1 cellular context compared by ENCODE assay signal in the genomic region with DNA sequence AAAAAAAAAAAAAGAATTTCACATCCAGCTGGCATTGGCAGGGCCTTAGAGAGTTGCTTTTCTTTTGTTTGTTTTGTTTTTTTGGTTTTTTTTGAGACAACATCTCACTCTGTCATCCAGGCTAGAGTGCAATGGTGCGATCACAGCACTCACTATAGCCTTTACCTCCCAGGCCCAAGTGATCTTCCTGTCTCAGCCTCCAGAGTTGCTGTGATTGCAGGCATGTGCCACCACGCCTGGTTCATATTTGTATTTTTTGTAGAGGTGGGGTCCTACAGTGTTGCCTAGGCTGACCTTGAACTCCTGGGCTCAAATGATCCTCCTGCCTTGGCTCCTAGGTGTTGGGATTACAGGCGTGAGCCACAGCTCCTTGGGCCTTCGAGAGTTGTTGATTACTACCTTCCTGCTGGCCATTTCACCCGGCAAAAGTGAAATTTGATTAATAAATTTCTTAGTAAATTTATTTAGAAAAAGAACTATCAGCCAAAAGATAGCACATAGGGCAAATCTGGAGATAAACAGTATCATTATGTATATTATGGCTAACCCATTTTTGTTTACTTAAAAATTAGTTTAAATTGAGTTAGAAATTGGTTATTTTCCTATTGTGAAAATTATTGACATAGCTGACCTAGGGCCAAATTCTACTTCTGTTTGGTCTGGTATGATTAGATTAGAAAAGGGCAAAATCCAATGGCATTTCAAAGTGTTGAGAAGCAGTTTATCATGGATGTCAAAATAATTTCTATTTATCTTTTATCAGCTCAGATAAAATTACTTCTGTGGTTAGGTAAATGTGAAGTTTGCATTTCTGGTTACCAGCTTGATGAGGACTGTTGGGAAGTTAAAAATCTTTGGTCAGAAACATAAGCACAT.
TF ChIP-seq lines count a peak whose summit lies in the region.

No MANE protein-coding gene starts in this region.

TF ChIP-seq in HepG2, 621 proteins besides CTCF, POLR2A, EP300 and RAD21 (continued from another document and continues in another):
- TF ChIP-seq ZNF616 (CRISPR knock-in tag; IDR thresholded peaks at IDR 0.05; ENCODE audit: low read depth) = no peak
- TF ChIP-seq ZMAT3 (CRISPR knock-in tag; conservative IDR thresholded peaks at IDR 0.05) = no peak
- no peak for TF ChIP-seq RORA (CRISPR knock-in tag; IDR thresholded peaks at IDR 0.05)
- peak; percentile 76; the same call in 1 of the 2 replicates for TF ChIP-seq GFI1 (CRISPR knock-in tag; IDR thresholded peaks at IDR 0.05; ENCODE audit: borderline replicate concordance)
- TF ChIP-seq, protein P1, sequence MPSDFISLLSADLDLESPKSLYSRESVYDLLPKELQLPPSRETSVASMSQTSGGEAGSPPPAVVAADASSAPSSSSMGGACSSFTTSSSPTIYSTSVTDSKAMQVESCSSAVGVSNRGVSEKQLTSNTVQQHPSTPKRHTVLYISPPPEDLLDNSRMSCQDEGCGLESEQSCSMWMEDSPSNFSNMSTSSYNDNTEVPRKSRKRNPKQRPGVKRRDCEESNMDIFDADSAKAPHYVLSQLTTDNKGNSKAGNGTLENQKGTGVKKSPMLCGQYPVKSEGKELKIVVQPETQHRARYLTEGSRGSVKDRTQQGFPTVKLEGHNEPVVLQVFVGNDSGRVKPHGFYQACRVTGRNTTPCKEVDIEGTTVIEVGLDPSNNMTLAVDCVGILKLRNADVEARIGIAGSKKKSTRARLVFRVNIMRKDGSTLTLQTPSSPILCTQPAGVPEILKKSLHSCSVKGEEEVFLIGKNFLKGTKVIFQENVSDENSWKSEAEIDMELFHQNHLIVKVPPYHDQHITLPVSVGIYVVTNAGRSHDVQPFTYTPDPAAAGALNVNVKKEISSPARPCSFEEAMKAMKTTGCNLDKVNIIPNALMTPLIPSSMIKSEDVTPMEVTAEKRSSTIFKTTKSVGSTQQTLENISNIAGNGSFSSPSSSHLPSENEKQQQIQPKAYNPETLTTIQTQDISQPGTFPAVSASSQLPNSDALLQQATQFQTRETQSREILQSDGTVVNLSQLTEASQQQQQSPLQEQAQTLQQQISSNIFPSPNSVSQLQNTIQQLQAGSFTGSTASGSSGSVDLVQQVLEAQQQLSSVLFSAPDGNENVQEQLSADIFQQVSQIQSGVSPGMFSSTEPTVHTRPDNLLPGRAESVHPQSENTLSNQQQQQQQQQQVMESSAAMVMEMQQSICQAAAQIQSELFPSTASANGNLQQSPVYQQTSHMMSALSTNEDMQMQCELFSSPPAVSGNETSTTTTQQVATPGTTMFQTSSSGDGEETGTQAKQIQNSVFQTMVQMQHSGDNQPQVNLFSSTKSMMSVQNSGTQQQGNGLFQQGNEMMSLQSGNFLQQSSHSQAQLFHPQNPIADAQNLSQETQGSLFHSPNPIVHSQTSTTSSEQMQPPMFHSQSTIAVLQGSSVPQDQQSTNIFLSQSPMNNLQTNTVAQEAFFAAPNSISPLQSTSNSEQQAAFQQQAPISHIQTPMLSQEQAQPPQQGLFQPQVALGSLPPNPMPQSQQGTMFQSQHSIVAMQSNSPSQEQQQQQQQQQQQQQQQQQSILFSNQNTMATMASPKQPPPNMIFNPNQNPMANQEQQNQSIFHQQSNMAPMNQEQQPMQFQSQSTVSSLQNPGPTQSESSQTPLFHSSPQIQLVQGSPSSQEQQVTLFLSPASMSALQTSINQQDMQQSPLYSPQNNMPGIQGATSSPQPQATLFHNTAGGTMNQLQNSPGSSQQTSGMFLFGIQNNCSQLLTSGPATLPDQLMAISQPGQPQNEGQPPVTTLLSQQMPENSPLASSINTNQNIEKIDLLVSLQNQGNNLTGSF (CRISPR knock-in tag; IDR thresholded peaks at IDR 0.05) = no peak
- peak; percentile 59; the same call in 1 of the 2 replicates for TF ChIP-seq GATA4 (IDR thresholded peaks at IDR 0.05; ENCODE audit: borderline replicate concordance, low read depth)
- no peak for TF ChIP-seq ZNF773 (CRISPR knock-in tag; IDR thresholded peaks at IDR 0.05; ENCODE audit: borderline replicate concordance)
- TF ChIP-seq ZNF564 (CRISPR knock-in tag; IDR thresholded peaks at IDR 0.05) = no peak
- 0 out of 2 replicates have a peak, but pooled peaks have one; percentile 22 for TF ChIP-seq ZMYM2 (CRISPR knock-in tag; IDR thresholded peaks at IDR 0.05)
- TF ChIP-seq ISL2 (CRISPR knock-in tag; IDR thresholded peaks at IDR 0.05) = peak; percentile 16; the same call in 1 of the 2 replicates
- no peak for TF ChIP-seq RFXAP (CRISPR knock-in tag; IDR thresholded peaks at IDR 0.05; ENCODE audit: borderline replicate concordance)
- TF ChIP-seq PITX1 (CRISPR knock-in tag; IDR thresholded peaks at IDR 0.05) = peak; percentile 63; the same call in 1 of the 2 replicates
- no peak for TF ChIP-seq ZNF124 (CRISPR knock-in tag; IDR thresholded peaks at IDR 0.05)
- TF ChIP-seq, protein P2, sequence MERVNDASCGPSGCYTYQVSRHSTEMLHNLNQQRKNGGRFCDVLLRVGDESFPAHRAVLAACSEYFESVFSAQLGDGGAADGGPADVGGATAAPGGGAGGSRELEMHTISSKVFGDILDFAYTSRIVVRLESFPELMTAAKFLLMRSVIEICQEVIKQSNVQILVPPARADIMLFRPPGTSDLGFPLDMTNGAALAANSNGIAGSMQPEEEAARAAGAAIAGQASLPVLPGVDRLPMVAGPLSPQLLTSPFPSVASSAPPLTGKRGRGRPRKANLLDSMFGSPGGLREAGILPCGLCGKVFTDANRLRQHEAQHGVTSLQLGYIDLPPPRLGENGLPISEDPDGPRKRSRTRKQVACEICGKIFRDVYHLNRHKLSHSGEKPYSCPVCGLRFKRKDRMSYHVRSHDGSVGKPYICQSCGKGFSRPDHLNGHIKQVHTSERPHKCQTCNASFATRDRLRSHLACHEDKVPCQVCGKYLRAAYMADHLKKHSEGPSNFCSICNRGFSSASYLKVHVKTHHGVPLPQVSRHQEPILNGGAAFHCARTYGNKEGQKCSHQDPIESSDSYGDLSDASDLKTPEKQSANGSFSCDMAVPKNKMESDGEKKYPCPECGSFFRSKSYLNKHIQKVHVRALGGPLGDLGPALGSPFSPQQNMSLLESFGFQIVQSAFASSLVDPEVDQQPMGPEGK (CRISPR knock-in tag; IDR thresholded peaks at IDR 0.05) = no peak
- TF ChIP-seq ZNF468 (CRISPR knock-in tag; IDR thresholded peaks at IDR 0.05) = no peak
- TF ChIP-seq ZNF460 (CRISPR knock-in tag; IDR thresholded peaks at IDR 0.05; ENCODE audit: borderline replicate concordance) = peak; percentile 64
- TF ChIP-seq ZNF274 (CRISPR knock-in tag; IDR thresholded peaks at IDR 0.05) = no peak
- TF ChIP-seq PAWR (CRISPR knock-in tag; IDR thresholded peaks at IDR 0.05; ENCODE audit: borderline replicate concordance) = no peak
- TF ChIP-seq ZNF567 (CRISPR knock-in tag; IDR thresholded peaks at IDR 0.05; ENCODE audit: borderline replicate concordance) = no peak
- no peak for TF ChIP-seq ZNF672 (CRISPR knock-in tag; IDR thresholded peaks at IDR 0.05)
- peak; percentile 61; the same call in 1 of the 2 replicates for TF ChIP-seq NFIC (IDR thresholded peaks at IDR 0.05; ENCODE audit: low read length)
- TF ChIP-seq ZNF598 (CRISPR knock-in tag; IDR thresholded peaks at IDR 0.05; ENCODE audit: borderline replicate concordance) = no peak
- TF ChIP-seq HOXA7 (CRISPR knock-in tag; IDR thresholded peaks at IDR 0.05) = no peak
- no peak for TF ChIP-seq SP140L (CRISPR knock-in tag; IDR thresholded peaks at IDR 0.05; ENCODE audit: borderline replicate concordance)
- TF ChIP-seq, protein P3, sequence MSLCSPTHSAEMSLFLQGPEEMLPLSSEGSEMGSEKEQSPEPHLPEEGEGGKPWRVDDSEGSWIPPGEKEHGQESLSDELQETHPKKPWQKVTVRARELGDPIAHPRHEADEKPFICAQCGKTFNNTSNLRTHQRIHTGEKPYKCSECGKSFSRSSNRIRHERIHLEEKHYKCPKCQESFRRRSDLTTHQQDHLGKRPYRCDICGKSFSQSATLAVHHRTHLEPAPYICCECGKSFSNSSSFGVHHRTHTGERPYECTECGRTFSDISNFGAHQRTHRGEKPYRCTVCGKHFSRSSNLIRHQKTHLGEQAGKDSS (CRISPR knock-in tag; IDR thresholded peaks at IDR 0.05; ENCODE audit: borderline replicate concordance, low read depth) = no peak
- no peak for TF ChIP-seq CBX2 (IDR thresholded peaks at IDR 0.05; ENCODE audit: low read depth, low read length)
- no peak for TF ChIP-seq CBX2 (CRISPR knock-in tag; IDR thresholded peaks at IDR 0.05; ENCODE audit: low read depth)
- TF ChIP-seq SOX5 (CRISPR knock-in tag; IDR thresholded peaks at IDR 0.05; ENCODE audit: borderline replicate concordance) = no peak
- no peak for TF ChIP-seq ZNF556 (CRISPR knock-in tag; IDR thresholded peaks at IDR 0.05; ENCODE audit: borderline replicate concordance)
- no peak for TF ChIP-seq NR1H2 (CRISPR knock-in tag; IDR thresholded peaks at IDR 0.05; ENCODE audit: borderline replicate concordance, low read depth)
- TF ChIP-seq ZNF768 (CRISPR knock-in tag; IDR thresholded peaks at IDR 0.05) = no peak
- TF ChIP-seq HDAC2 (CRISPR knock-in tag; IDR thresholded peaks at IDR 0.05) = no peak; the same call in 1 of the 2 replicates
- TF ChIP-seq, protein P4, sequence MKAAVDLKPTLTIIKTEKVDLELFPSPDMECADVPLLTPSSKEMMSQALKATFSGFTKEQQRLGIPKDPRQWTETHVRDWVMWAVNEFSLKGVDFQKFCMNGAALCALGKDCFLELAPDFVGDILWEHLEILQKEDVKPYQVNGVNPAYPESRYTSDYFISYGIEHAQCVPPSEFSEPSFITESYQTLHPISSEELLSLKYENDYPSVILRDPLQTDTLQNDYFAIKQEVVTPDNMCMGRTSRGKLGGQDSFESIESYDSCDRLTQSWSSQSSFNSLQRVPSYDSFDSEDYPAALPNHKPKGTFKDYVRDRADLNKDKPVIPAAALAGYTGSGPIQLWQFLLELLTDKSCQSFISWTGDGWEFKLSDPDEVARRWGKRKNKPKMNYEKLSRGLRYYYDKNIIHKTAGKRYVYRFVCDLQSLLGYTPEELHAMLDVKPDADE (CRISPR knock-in tag; IDR thresholded peaks at IDR 0.05) = no peak
- TF ChIP-seq, protein P5, sequence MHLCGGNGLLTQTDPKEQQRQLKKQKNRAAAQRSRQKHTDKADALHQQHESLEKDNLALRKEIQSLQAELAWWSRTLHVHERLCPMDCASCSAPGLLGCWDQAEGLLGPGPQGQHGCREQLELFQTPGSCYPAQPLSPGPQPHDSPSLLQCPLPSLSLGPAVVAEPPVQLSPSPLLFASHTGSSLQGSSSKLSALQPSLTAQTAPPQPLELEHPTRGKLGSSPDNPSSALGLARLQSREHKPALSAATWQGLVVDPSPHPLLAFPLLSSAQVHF (CRISPR knock-in tag; IDR thresholded peaks at IDR 0.05) = no peak
- no peak for TF ChIP-seq ZZZ3 (CRISPR knock-in tag; IDR thresholded peaks at IDR 0.05; ENCODE audit: borderline replicate concordance)
- no peak for TF ChIP-seq ZFAT (CRISPR knock-in tag; conservative IDR thresholded peaks at IDR 0.05)
- TF ChIP-seq, protein P6, sequence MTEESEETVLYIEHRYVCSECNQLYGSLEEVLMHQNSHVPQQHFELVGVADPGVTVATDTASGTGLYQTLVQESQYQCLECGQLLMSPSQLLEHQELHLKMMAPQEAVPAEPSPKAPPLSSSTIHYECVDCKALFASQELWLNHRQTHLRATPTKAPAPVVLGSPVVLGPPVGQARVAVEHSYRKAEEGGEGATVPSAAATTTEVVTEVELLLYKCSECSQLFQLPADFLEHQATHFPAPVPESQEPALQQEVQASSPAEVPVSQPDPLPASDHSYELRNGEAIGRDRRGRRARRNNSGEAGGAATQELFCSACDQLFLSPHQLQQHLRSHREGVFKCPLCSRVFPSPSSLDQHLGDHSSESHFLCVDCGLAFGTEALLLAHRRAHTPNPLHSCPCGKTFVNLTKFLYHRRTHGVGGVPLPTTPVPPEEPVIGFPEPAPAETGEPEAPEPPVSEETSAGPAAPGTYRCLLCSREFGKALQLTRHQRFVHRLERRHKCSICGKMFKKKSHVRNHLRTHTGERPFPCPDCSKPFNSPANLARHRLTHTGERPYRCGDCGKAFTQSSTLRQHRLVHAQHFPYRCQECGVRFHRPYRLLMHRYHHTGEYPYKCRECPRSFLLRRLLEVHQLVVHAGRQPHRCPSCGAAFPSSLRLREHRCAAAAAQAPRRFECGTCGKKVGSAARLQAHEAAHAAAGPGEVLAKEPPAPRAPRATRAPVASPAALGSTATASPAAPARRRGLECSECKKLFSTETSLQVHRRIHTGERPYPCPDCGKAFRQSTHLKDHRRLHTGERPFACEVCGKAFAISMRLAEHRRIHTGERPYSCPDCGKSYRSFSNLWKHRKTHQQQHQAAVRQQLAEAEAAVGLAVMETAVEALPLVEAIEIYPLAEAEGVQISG (CRISPR knock-in tag; IDR thresholded peaks at IDR 0.05) = no peak
- TF ChIP-seq ZNF260 (CRISPR knock-in tag; IDR thresholded peaks at IDR 0.05; ENCODE audit: borderline replicate concordance, low read depth) = no peak
- TF ChIP-seq IKZF4 (CRISPR knock-in tag; IDR thresholded peaks at IDR 0.05; ENCODE audit: borderline replicate concordance, low read depth, not compliant biosample characterization) = no peak
- TF ChIP-seq KDM3A (CRISPR knock-in tag; IDR thresholded peaks at IDR 0.05; ENCODE audit: low read depth) = no peak
- no peak for TF ChIP-seq ZNF326 (CRISPR knock-in tag; IDR thresholded peaks at IDR 0.05; ENCODE audit: borderline replicate concordance)
- TF ChIP-seq SALL1 (CRISPR knock-in tag; IDR thresholded peaks at IDR 0.05) = peak; percentile 90
- TF ChIP-seq, protein P7, sequence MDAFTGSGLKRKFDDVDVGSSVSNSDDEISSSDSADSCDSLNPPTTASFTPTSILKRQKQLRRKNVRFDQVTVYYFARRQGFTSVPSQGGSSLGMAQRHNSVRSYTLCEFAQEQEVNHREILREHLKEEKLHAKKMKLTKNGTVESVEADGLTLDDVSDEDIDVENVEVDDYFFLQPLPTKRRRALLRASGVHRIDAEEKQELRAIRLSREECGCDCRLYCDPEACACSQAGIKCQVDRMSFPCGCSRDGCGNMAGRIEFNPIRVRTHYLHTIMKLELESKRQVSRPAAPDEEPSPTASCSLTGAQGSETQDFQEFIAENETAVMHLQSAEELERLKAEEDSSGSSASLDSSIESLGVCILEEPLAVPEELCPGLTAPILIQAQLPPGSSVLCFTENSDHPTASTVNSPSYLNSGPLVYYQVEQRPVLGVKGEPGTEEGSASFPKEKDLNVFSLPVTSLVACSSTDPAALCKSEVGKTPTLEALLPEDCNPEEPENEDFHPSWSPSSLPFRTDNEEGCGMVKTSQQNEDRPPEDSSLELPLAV (CRISPR knock-in tag; conservative IDR thresholded peaks at IDR 0.05; ENCODE audit: low read depth) = no peak
- TF ChIP-seq, protein P8, sequence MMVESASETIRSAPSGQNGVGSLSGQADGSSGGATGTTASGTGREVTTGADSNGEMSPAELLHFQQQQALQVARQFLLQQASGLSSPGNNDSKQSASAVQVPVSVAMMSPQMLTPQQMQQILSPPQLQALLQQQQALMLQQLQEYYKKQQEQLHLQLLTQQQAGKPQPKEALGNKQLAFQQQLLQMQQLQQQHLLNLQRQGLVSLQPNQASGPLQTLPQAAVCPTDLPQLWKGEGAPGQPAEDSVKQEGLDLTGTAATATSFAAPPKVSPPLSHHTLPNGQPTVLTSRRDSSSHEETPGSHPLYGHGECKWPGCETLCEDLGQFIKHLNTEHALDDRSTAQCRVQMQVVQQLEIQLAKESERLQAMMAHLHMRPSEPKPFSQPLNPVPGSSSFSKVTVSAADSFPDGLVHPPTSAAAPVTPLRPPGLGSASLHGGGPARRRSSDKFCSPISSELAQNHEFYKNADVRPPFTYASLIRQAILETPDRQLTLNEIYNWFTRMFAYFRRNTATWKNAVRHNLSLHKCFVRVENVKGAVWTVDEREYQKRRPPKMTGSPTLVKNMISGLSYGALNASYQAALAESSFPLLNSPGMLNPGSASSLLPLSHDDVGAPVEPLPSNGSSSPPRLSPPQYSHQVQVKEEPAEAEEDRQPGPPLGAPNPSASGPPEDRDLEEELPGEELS (CRISPR knock-in tag; IDR thresholded peaks at IDR 0.05) = peak; percentile 28; the same call in 1 of the 2 replicates
